ENCODE assay signal across 27 cellular contexts in genomic region chr15:69316281-69316680, GRCh38. TPM values are rescaled to one million over a fixed set of nuclear protein-coding genes. Genes with fewer than 3 reads are reported as not detected.
"Had no signal": no experiment of that assay in that cellular context is flagged by ENCODE, and none has a peak within 500 bp of the region (broad histone marks: within the 10 kb centered on the region; RNA-seq: fewer than 3 reads in every experiment).

No MANE protein-coding gene starts in this region.

- H3K4me3 Mint-ChIP-seq: activated CD4-positive, alpha-beta T cell treated with anti-CD3 and anti-CD28 coated beads for 36 hours; activated CD8-positive, alpha-beta memory T cell treated with anti-CD3 and anti-CD28 coated beads, Interleukin-2, amount 10 ng/mL, durations not matched to agents 7 days and 5 days; activated CD8-positive, alpha-beta T cell treated with anti-CD3 and anti-CD28 coated beads, Interleukin-2, amount 10 ng/mL, durations not matched to agents 7 days and 5 days; activated naive CD4-positive, alpha-beta T cell treated with anti-CD3 and anti-CD28 coated beads, Interleukin-2, amount 50 U/mL, for 24 hours; immature natural killer cell; memory B cell; neural crest cell; T-helper 2 cell treated with Interferon-gamma antibody and Interleukin-4, amounts not matched to agents 5 μg/mL and 100 μg/mL, for 36 hours had no signal

- H3K4me3 ChIP-seq: esophagus muscularis mucosa, heart left ventricle, suprapubic skin, tibial artery had no signal

- H3K27ac ChIP-seq: esophagus muscularis mucosa, foreskin keratinocyte, heart left ventricle, suprapubic skin, tibial artery had no signal

- ATAC-seq: activated CD4-positive, alpha-beta T cell treated with anti-CD3 and anti-CD28 coated beads for 36 hours; activated CD8-positive, alpha-beta memory T cell treated with anti-CD3 and anti-CD28 coated beads, Interleukin-2, amount 10 ng/mL, durations not matched to agents 7 days and 5 days; activated CD8-positive, alpha-beta T cell treated with anti-CD3 and anti-CD28 coated beads, Interleukin-2, amount 10 ng/mL, durations not matched to agents 7 days and 5 days; foreskin keratinocyte; heart left ventricle had no signal

- H3K9me3 Mint-ChIP-seq: activated naive CD4-positive, alpha-beta T cell treated with anti-CD3 and anti-CD28 coated beads, Interleukin-2, amount 50 U/mL, for 24 hours; activated T-helper 2 cell treated with anti-CD3 and anti-CD28 coated beads, Interferon-gamma antibody, Interleukin-2, Interleukin-4, amounts not matched to agents 10 μg/mL and 5 μg/mL and 100 μg/mL, durations not matched to agents 14 hours and 24 hours and 36 hours; immature natural killer cell; memory B cell; neural crest cell; T-helper 2 cell treated with Interferon-gamma antibody and Interleukin-4, amounts not matched to agents 5 μg/mL and 100 μg/mL, for 36 hours had no signal

- H3K9me3 ChIP-seq: esophagus muscularis mucosa, heart left ventricle, suprapubic skin, tibial artery had no signal

- DNase-seq: activated CD4-positive, alpha-beta T cell treated with anti-CD3 and anti-CD28 coated beads for 36 hours; activated CD4-positive, CD25-positive, alpha-beta regulatory T cell; activated CD8-positive, alpha-beta memory T cell treated with anti-CD3 and anti-CD28 coated beads, Interleukin-2, amount 10 ng/mL, durations not matched to agents 7 days and 5 days; activated CD8-positive, alpha-beta T cell treated with anti-CD3 and anti-CD28 coated beads, Interleukin-2, amount 10 ng/mL, durations not matched to agents 7 days and 5 days; activated T-cell treated with anti-CD3 and anti-CD28 coated beads, Interleukin-2, amount 50 U/mL, for 48 hours; anterior cingulate cortex; dermis blood vessel endothelial cell; effector CD4-positive, alpha-beta T cell; foreskin keratinocyte; heart left ventricle; hypothalamus; immature natural killer cell; nucleus accumbens; stimulated activated CD4-positive, alpha-beta T cell treated with anti-CD3 and anti-CD28 coated beads, Interleukin-15, amount 100 ng/mL, for 24 hours; stimulated activated CD4-positive, alpha-beta T cell treated with anti-CD3 and anti-CD28 coated beads, Interleukin-2, amount 100 ng/mL, for 24 hours; stimulated activated naive CD4-positive, alpha-beta T cell; T-helper 1 cell had no signal

- FAIRE-seq: colon, urothelium cell line had no signal

- H3K36me3 Mint-ChIP-seq: activated CD8-positive, alpha-beta memory T cell treated with anti-CD3 and anti-CD28 coated beads, Interleukin-2, amount 10 ng/mL, durations not matched to agents 7 days and 5 days; activated naive CD4-positive, alpha-beta T cell treated with anti-CD3 and anti-CD28 coated beads, Interleukin-2, amount 50 U/mL, for 24 hours; immature natural killer cell; memory B cell had no signal

- H3K27me3 ChIP-seq: esophagus muscularis mucosa, heart left ventricle, suprapubic skin had no signal

- H3K36me3 ChIP-seq: esophagus muscularis mucosa, heart left ventricle, suprapubic skin, tibial artery had no signal

- H3K27ac Mint-ChIP-seq: activated CD4-positive, alpha-beta T cell treated with anti-CD3 and anti-CD28 coated beads for 36 hours; activated CD8-positive, alpha-beta memory T cell treated with anti-CD3 and anti-CD28 coated beads, Interleukin-2, amount 10 ng/mL, durations not matched to agents 7 days and 5 days; activated CD8-positive, alpha-beta T cell treated with anti-CD3 and anti-CD28 coated beads, Interleukin-2, amount 10 ng/mL, durations not matched to agents 7 days and 5 days; activated naive CD4-positive, alpha-beta T cell treated with anti-CD3 and anti-CD28 coated beads, Interleukin-2, amount 50 U/mL, for 24 hours; activated T-helper 2 cell treated with anti-CD3 and anti-CD28 coated beads, Interferon-gamma antibody, Interleukin-2, Interleukin-4, amounts not matched to agents 10 μg/mL and 5 μg/mL and 100 μg/mL, durations not matched to agents 14 hours and 24 hours and 36 hours; immature natural killer cell; memory B cell; T-helper 2 cell treated with Interferon-gamma antibody and Interleukin-4, amounts not matched to agents 5 μg/mL and 100 μg/mL, for 36 hours had no signal

- H3K4me1 Mint-ChIP-seq: immature natural killer cell, neural crest cell had no signal

- H3K4me1 ChIP-seq: esophagus muscularis mucosa, foreskin keratinocyte, suprapubic skin, tibial artery had no signal

RNA-seq across cellular contexts. Expression of gene PAQR5, which starts 17.6 kb away (rescaled TPM):
- total RNA-seq: activated CD8-positive, alpha-beta memory T cell treated with anti-CD3 and anti-CD28 coated beads, Interleukin-2, amount 10 ng/mL, durations not matched to agents 7 days and 5 days; activated CD8-positive, alpha-beta T cell treated with anti-CD3 and anti-CD28 coated beads, Interleukin-2, amount 10 ng/mL, durations not matched to agents 7 days and 5 days; activated T-helper 2 cell treated with anti-CD3 and anti-CD28 coated beads, Interferon-gamma antibody, Interleukin-2, Interleukin-4, amounts not matched to agents 10 μg/mL and 5 μg/mL and 100 μg/mL, durations not matched to agents 14 hours and 24 hours and 36 hours; dermis blood vessel endothelial cell had no signal
- polyA plus RNA-seq: foreskin keratinocyte, immature natural killer cell had no signal
